2 cellular contexts compared by ENCODE assay signal in genomic region chr16:789451-789850, GRCh38.
TF ChIP-seq lines count a peak whose summit lies in the region.

No MANE protein-coding gene starts in this region.

TF ChIP-seq in IMR-90, 13 proteins besides CTCF, POLR2A, EP300 and RAD21:
- TF ChIP-seq RCOR1 (IDR thresholded peaks at IDR 0.05; ENCODE audit: insufficient replicate concordance, low read length) (no peak), MAZ (IDR thresholded peaks at IDR 0.05; ENCODE audit: borderline replicate concordance, low read depth, low read length) (no peak), NFE2L2 (IDR thresholded peaks at IDR 0.05; ENCODE audit: low read depth, low read length) (no peak), ELK1 (IDR thresholded peaks at IDR 0.05; ENCODE audit: borderline replicate concordance, low read depth, low read length) (no peak), SMC3 (IDR thresholded peaks at IDR 0.05; ENCODE audit: low read depth, low read length) (no peak), MAFK (IDR thresholded peaks at IDR 0.05; ENCODE audit: low read depth, low read length) (no peak), CHD1 (IDR thresholded peaks at IDR 0.05; ENCODE audit: low read depth, low read length) (no peak), RFX5 (IDR thresholded peaks at IDR 0.05; ENCODE audit: low read depth, low read length) (no peak), USF2 (IDR thresholded peaks at IDR 0.05; ENCODE audit: low read depth, low read length) (no peak), CEBPB (IDR thresholded peaks at IDR 0.05; ENCODE audit: low read depth, low read length) (no peak), MXI1 (IDR thresholded peaks at IDR 0.05; ENCODE audit: borderline replicate concordance, low read depth, low read length) (no peak), FOS (IDR thresholded peaks at IDR 0.05; ENCODE audit: low read depth, low read length) (no peak), BHLHE40 (IDR thresholded peaks at IDR 0.05; ENCODE audit: low read depth, low read length) (no peak)

TF ChIP-seq in GM12878, 131 proteins besides CTCF, POLR2A, EP300 and RAD21:
- TF ChIP-seq PRDM15 (CRISPR knock-in tag; IDR thresholded peaks at IDR 0.05): no peak
